In the genomic region with DNA sequence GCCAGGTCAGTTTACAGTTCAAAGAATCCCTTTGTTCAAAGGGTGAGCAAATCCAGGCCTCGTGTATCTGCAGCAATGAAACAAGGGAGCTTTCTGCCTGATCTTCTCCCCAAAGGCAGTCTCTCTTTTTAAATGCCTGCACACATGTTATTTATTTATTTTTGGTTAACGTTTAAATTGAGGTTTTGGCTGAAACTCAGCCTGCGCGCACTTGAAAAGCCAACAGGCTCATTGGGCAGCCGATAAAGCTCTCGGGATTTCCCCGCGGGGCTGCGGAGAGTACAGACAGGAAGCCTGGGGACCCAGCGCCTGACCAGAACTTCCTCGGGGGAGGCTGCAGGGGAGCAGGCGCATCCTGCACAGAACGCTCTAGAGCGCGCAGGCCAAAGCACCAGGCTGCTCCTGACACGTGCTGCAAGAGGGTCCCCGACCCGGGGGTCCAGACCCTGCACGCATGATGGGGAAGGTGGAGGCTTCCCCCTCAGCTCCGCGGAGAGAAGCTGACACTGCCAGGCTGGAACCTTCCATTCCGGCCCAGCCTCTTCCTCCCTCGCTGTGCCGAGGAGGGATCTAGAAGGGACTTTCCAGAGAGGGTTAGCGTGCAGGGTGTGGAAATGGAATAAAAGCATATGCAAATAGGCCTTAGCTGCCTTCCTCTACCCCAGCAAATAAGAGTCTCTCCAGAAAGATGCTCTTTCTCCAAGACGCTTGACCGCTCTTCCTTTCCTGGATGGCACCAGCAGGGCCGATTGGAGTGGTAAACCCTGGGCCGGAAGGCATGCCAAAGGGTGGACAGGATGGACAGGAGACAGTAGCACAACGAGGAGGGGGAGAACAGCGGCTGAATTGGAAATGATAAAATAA, we compare ENCODE assay signal across 9 cellular contexts. TPM values are rescaled to one million over a fixed set of nuclear protein-coding genes. Genes with fewer than 3 reads are reported as not detected.
DNase-seq lines count a peak whose midpoint lies in the region; ATAC-seq and TF ChIP-seq lines count a peak whose summit lies in the region.
"Had no signal": no experiment of that assay in that cellular context is flagged by ENCODE, and none has a peak within 500 bp of the region (broad histone marks: within the 10 kb centered on the region; RNA-seq: fewer than 3 reads in every experiment).

No MANE protein-coding gene starts in this region.

- H3K27ac ChIP-seq in CD4-positive, CD25-positive, alpha-beta regulatory T cell (ENCODE audit: insufficient read depth, low read length, poor library complexity, severe bottlenecking), result peak overlapping the region; percentile 95
- H3K27ac ChIP-seq in cingulate gyrus (ENCODE audit: low read depth, low read length) (peak overlapping the region; percentile 34), right lobe of liver (no peak overlapping the region)
- H3K27ac ChIP-seq: PC-9 had no signal

- WGBS in right lobe of liver (ENCODE audit: insufficient coverage, low coverage, low lambda C conversion rate, missing lambda C conversion rate), result 17% methylated on average over 22 of the region's 31 CpGs

- H3K36me3 ChIP-seq in CD4-positive, CD25-positive, alpha-beta regulatory T cell (ENCODE audit: control insufficient read depth, insufficient read depth, low read length), result peaks cover 4% of the 10 kb centered on the region
- no peaks in the 10 kb centered on the region for H3K36me3 ChIP-seq in right lobe of liver

- intact Hi-C loops in right lobe of liver (cut with DNase I), result no loop called here

- no peaks in the 10 kb centered on the region for H3K9me3 Mint-ChIP-seq in CD4-positive, CD25-positive, alpha-beta regulatory T cell

- H3K9me3 ChIP-seq in CD4-positive, CD25-positive, alpha-beta regulatory T cell (ENCODE audit: control insufficient read depth in 2 of 2, low read length in 2 of 2), result no peaks in the 10 kb centered on the region
- H3K9me3 ChIP-seq in right lobe of liver, result no peaks in the 10 kb centered on the region

- H3K4me1 Mint-ChIP-seq in CD4-positive, CD25-positive, alpha-beta regulatory T cell, result peaks cover 29 to 70% (median 50%) of the 10 kb centered on the region in 4 donors

- TF ChIP-seq POLR2A in right lobe of liver (IDR thresholded peaks at IDR 0.05), result no peak

- DNase-seq in CD4-positive, CD25-positive, alpha-beta regulatory T cell, result peak; percentile 82 to 94 (median 82)
- peak; percentile 60 to 76 for DNase-seq in activated CD4-positive, alpha-beta T cell treated with anti-CD3 and anti-CD28 coated beads for 24 hours (ENCODE audit: low read depth in 2 of 2)
- DNase-seq in right lobe of liver (peak; percentile 72 to 86 (median 85)), NCI-H774 (lab: John Stamatoyannopoulos, UW) (no peak)
- DNase-seq in stimulated activated CD8-positive, alpha-beta memory T cell treated with anti-CD3 and anti-CD28 coated beads, Interleukin-15, amount 100 ng/mL, for 4 hours (ENCODE audit: low read depth in 2 of 2), result peak; percentile 66 to 67

- TF ChIP-seq CTCF in right lobe of liver (IDR thresholded peaks at IDR 0.05), result no peak

- peak overlapping the region; percentile 99 to 100 (median 99) for H3K27ac Mint-ChIP-seq in CD4-positive, CD25-positive, alpha-beta regulatory T cell

- ATAC-seq in CD4-positive, CD25-positive, alpha-beta regulatory T cell (ENCODE audit: low read depth in 2 of 2), result peak; percentile 75 to 76
- ATAC-seq in GM19452 (IDR thresholded peaks at IDR 0.05; ENCODE audit: unreplicated experiment), result peak; percentile 95
- ATAC-seq in HG03575 (IDR thresholded peaks at IDR 0.05; ENCODE audit: extremely low read depth, insufficient number of reproducible peaks, low FRiP score, unreplicated experiment), result peak; percentile 78
- ATAC-seq in right lobe of liver, result peak; percentile 92 to 95 (median 93)

- no peaks in the 10 kb centered on the region for H3K27me3 Mint-ChIP-seq in CD4-positive, CD25-positive, alpha-beta regulatory T cell

- peak overlapping the region; percentile 99 for H3K4me3 ChIP-seq in CD4-positive, CD25-positive, alpha-beta regulatory T cell (ENCODE audit: low read depth, low read length)
- peak overlapping the region in 2 of 3 donors; percentile 10 to 35 for H3K4me3 ChIP-seq in right lobe of liver
- H3K4me3 ChIP-seq: PC-9 had no signal

- peak overlapping the region; percentile 100 for H3K4me3 Mint-ChIP-seq in CD4-positive, CD25-positive, alpha-beta regulatory T cell

- peaks cover 68% of the 10 kb centered on the region for H3K4me1 ChIP-seq in CD4-positive, CD25-positive, alpha-beta regulatory T cell (ENCODE audit: control insufficient read depth, insufficient read depth, low read length, poor library complexity, severe bottlenecking)
- H3K4me1 ChIP-seq in right lobe of liver, result peaks cover 0 to 17% (median 7%) of the 10 kb centered on the region in 4 donors

- no peaks in the 10 kb centered on the region for H3K27me3 ChIP-seq in CD4-positive, CD25-positive, alpha-beta regulatory T cell (ENCODE audit: control insufficient read depth, insufficient read depth, low read length)
- H3K27me3 ChIP-seq in right lobe of liver, result no peaks in the 10 kb centered on the region

- peaks cover 13% of the 10 kb centered on the region for H3K36me3 Mint-ChIP-seq in CD4-positive, CD25-positive, alpha-beta regulatory T cell

RNA-seq across cellular contexts. Expression of a gene that starts 46.1 kb away (rescaled TPM):
- total RNA-seq in CD4-positive, CD25-positive, alpha-beta regulatory T cell, result 44.5 TPM
- polyA plus RNA-seq in CD4-positive, CD25-positive, alpha-beta regulatory T cell, result 100 to 1,000 TPM in 3 of 4 donors, 10 to 100 TPM in 1; 87.8 to 148 (median 108) TPM
- total RNA-seq in right lobe of liver, result 1 to 10 TPM in 3 of 6 experiments, under 1 TPM in 3; 0.51 to 5.9 (median 2.6) TPM

RNA-seq across cellular contexts. Expression of a gene that starts 48.9 kb away (rescaled TPM):
- total RNA-seq in CD4-positive, CD25-positive, alpha-beta regulatory T cell, result 106 TPM
- polyA plus RNA-seq in CD4-positive, CD25-positive, alpha-beta regulatory T cell, result 100 to 1,000 TPM in 2 of 4 donors, 10 to 100 TPM in 2; 69.8 to 115 (median 93.3) TPM
- 10 to 100 TPM; 11.6 to 19.4 (median 17.0) TPM for total RNA-seq in right lobe of liver

Comparison
In these comparisons a context has a peak if more than half of its experiments do, and no peak if none do; other contexts are left out.
1. H3K27ac ChIP-seq: peak in CD4-positive, CD25-positive, alpha-beta regulatory T cell (single experiment) and cingulate gyrus (single experiment); none in right lobe of liver (0 of 3).
2. Peak in every context shown above with its lines, with median percentiles within 50 percentile points of each other: ATAC-seq.